ENCODE assay signal across 8 cellular contexts in genomic region chr2:241950878-241951331, GRCh38.
DNase-seq lines count a peak whose midpoint lies in the region; ATAC-seq lines count a peak whose summit lies in the region.

No MANE protein-coding gene starts in this region.

- ATAC-seq in GM21723 (IDR thresholded peaks at IDR 0.05; ENCODE audit: unreplicated experiment), result no peak

- DNase-seq in NCI-H524 (lab: John Stamatoyannopoulos, UW) (peak; percentile 17 to 74), NCI-H524 treated with DMSO at 0.1 percent for 48 hours (lab: John Stamatoyannopoulos, UW) (no peak), NCI-H1930 (lab: John Stamatoyannopoulos, UW) (peak; percentile 37 to 75), kidney glomerular epithelial cell (lab: John Stamatoyannopoulos, UW) (peak; percentile 35)
- peak; percentile 22 to 41 (median 29) for DNase-seq in activated CD4-positive, CD25-positive, alpha-beta regulatory T cell (lab: John Stamatoyannopoulos, UW)
- DNase-seq in central memory CD4-positive, alpha-beta T cell, result peak; percentile 35
- peak; percentile 48 for DNase-seq in stimulated activated CD4-positive, alpha-beta T cell treated with anti-CD3 and anti-CD28 coated beads, Interleukin-2, amount 100 ng/mL, for 4 hours (ENCODE audit: low read depth)
